Comparison of ENCODE assay signal across 20 cellular contexts in genomic region chr20:48729538-48729937, GRCh38.
DNase-seq lines count a peak whose midpoint lies in the region; ATAC-seq and TF ChIP-seq lines count a peak whose summit lies in the region.
"Had no signal": no experiment of that assay in that cellular context is flagged by ENCODE, and none has a peak within 500 bp of the region (broad histone marks: within the 10 kb centered on the region; RNA-seq: fewer than 3 reads in every experiment).

No MANE protein-coding gene starts in this region.

- H2AFZ ChIP-seq in PC-9 = no peak overlapping the region
- H2AFZ ChIP-seq: GM23248 had no signal

- TF ChIP-seq CTCF in endodermal cell (conservative IDR thresholded peaks at IDR 0.05) (no peak), PC-9 (conservative IDR thresholded peaks at IDR 0.05) (no peak)

- H3K27me3 ChIP-seq in endodermal cell (ENCODE audit: control insufficient read depth, insufficient read depth, low read length, poor library complexity, severe bottlenecking) (no peaks in the 10 kb centered on the region), PC-9 (ENCODE audit: insufficient read depth, low read depth) (no peaks in the 10 kb centered on the region)
- H3K27me3 ChIP-seq: colonic mucosa, right atrium auricular region, stomach had no signal

- DNase-seq in activated naive CD4-positive, alpha-beta T cell treated with anti-CD3 and anti-CD28 coated beads for 36 hours = no peak
- no peak for DNase-seq in activated naive CD4-positive, alpha-beta T cell treated with anti-CD3 and anti-CD28 coated beads, Interleukin-2, amount 50 U/mL, for 16 hours
- no peak for DNase-seq in activated CD8-positive, alpha-beta T cell treated with anti-CD3 and anti-CD28 coated beads, Interleukin-2, amount 10 ng/mL, durations not matched to agents 7 days and 5 days
- no peak for DNase-seq in endodermal cell
- DNase-seq in substantia nigra (lab: John Stamatoyannopoulos, UW) = peak in 1 of 49 donors; percentile 29
- DNase-seq in HT-29 (ENCODE audit: low spot score) = no peak
- DNase-seq in COR-L47 (lab: John Stamatoyannopoulos, UW) = no peak
- no peak for DNase-seq in PC-9
- DNase-seq: ACHN; activated CD4-positive, alpha-beta T cell treated with anti-CD3 and anti-CD28 coated beads, Interleukin-2, amount 50 U/mL, for 48 hours; colonic mucosa; foreskin keratinocyte; GM23248; left colon; NCI-H1694; NCI-H345; occipital lobe; stimulated activated CD4-positive, alpha-beta T cell treated with anti-CD3 and anti-CD28 coated beads, Interleukin-15, amount 100 ng/mL, for 24 hours; stomach had no signal

- H3K4me1 ChIP-seq in endodermal cell (ENCODE audit: control insufficient read depth, insufficient read depth, low read length) (no peaks in the 10 kb centered on the region), PC-9 (replicated peaks; ENCODE audit: insufficient read depth) (peaks cover 12% of the 10 kb centered on the region; the same call in 1 of the 2 replicates)
- H3K4me1 ChIP-seq: colonic mucosa, foreskin keratinocyte, right atrium auricular region had no signal

- peaks cover 2% of the 10 kb centered on the region for H3K36me3 Mint-ChIP-seq in activated naive CD4-positive, alpha-beta T cell treated with anti-CD3 and anti-CD28 coated beads for 36 hours (ENCODE audit: low read depth)
- peaks cover 88% of the 10 kb centered on the region for H3K36me3 Mint-ChIP-seq in activated CD8-positive, alpha-beta T cell treated with anti-CD3 and anti-CD28 coated beads, Interleukin-2, amount 10 ng/mL, durations not matched to agents 7 days and 5 days (ENCODE audit: low read depth)
- peaks cover 74% of the 10 kb centered on the region for H3K36me3 Mint-ChIP-seq in endodermal cell (ENCODE audit: low read depth)

- H3K9me2 ChIP-seq in PC-9 (ENCODE audit: insufficient read depth) = no peaks in the 10 kb centered on the region

- no peak for ATAC-seq in activated CD8-positive, alpha-beta T cell treated with anti-CD3 and anti-CD28 coated beads, Interleukin-2, amount 10 ng/mL, durations not matched to agents 7 days and 5 days
- ATAC-seq: foreskin keratinocyte, left colon had no signal

- 98 to 100% methylated on average over 5 to 6 of the region's 6 CpGs for WGBS in endodermal cell (ENCODE audit: insufficient coverage in 1 of 2, insufficient read length in 1 of 2), 2 experiments

- no peaks in the 10 kb centered on the region for H3F3A ChIP-seq in PC-9 (ENCODE audit: insufficient read depth, low read depth)

- H3K9me3 ChIP-seq in endodermal cell (ENCODE audit: control insufficient read depth, low read length) = no peaks in the 10 kb centered on the region
- H3K9me3 ChIP-seq in PC-9 (ENCODE audit: insufficient read depth, low read depth) = no peaks in the 10 kb centered on the region
- H3K9me3 ChIP-seq: colonic mucosa, right atrium auricular region, stomach had no signal

- H4K20me1 ChIP-seq in PC-9 (ENCODE audit: insufficient read depth) = no peaks in the 10 kb centered on the region

- no peak overlapping the region for H3K4me2 ChIP-seq in PC-9

- H3K36me3 ChIP-seq in endodermal cell (ENCODE audit: control insufficient read depth, insufficient read depth, low read length) (peaks cover 84% of the 10 kb centered on the region), PC-9 (ENCODE audit: low read depth) (no peaks in the 10 kb centered on the region)
- H3K36me3 ChIP-seq: colonic mucosa, right atrium auricular region had no signal

- H3K4me3 ChIP-seq in endodermal cell (ENCODE audit: low read length) (no peak overlapping the region), PC-9 (no peak overlapping the region)
- H3K4me3 ChIP-seq: colonic mucosa, GM23248, right atrium auricular region, stomach had no signal

- H3K9ac ChIP-seq in endodermal cell (ENCODE audit: extremely low read depth, low read length, poor library complexity, severe bottlenecking) = no peak overlapping the region
- H3K9ac ChIP-seq: GM23248 had no signal

- no peaks in the 10 kb centered on the region for H3K9me3 Mint-ChIP-seq in activated naive CD4-positive, alpha-beta T cell treated with anti-CD3 and anti-CD28 coated beads for 36 hours
- H3K9me3 Mint-ChIP-seq in activated CD8-positive, alpha-beta T cell treated with anti-CD3 and anti-CD28 coated beads, Interleukin-2, amount 10 ng/mL, durations not matched to agents 7 days and 5 days (ENCODE audit: insufficient read depth) = no peaks in the 10 kb centered on the region
- no peaks in the 10 kb centered on the region for H3K9me3 Mint-ChIP-seq in endodermal cell

- intact Hi-C loops in activated naive CD4-positive, alpha-beta T cell treated with anti-CD3 and anti-CD28 coated beads for 36 hours (cut with micrococcal nuclease) = no loop called here
- intact Hi-C loops in PC-9 (cut with micrococcal nuclease; ENCODE audit: unreplicated experiment) = no loop called here

- H3K27me3 Mint-ChIP-seq in activated naive CD4-positive, alpha-beta T cell treated with anti-CD3 and anti-CD28 coated beads for 36 hours (ENCODE audit: low read depth) = no peaks in the 10 kb centered on the region
- no peaks in the 10 kb centered on the region for H3K27me3 Mint-ChIP-seq in activated CD8-positive, alpha-beta T cell treated with anti-CD3 and anti-CD28 coated beads, Interleukin-2, amount 10 ng/mL, durations not matched to agents 7 days and 5 days (ENCODE audit: low read depth)
- H3K27me3 Mint-ChIP-seq in endodermal cell (ENCODE audit: insufficient read depth) = no peaks in the 10 kb centered on the region

- POLR2A ChIA-PET in activated CD8-positive, alpha-beta T cell treated with anti-CD3 and anti-CD28 coated beads, Interleukin-2, amount 10 ng/mL, durations not matched to agents 7 days and 5 days (lab: Charles Lee) = no interaction called here
- POLR2A ChIA-PET in PC-9 (lab: Charles Lee; ENCODE audit: unreplicated experiment) = no interaction called here

- BruUV-seq in PC-9 (replicated peaks; lab: Mats Ljungman, UMichigan) = no TSS peak

- H3K27ac ChIP-seq in endodermal cell (ENCODE audit: low read depth, low read length) (no peak overlapping the region), substantia nigra (ENCODE audit: low read depth, low read length, poor library complexity, severe bottlenecking) (peak overlapping the region; percentile 96), PC-9 (no peak overlapping the region)
- H3K27ac ChIP-seq: colonic mucosa, foreskin keratinocyte, GM23248, right atrium auricular region had no signal

- H3K4me1 Mint-ChIP-seq in activated naive CD4-positive, alpha-beta T cell treated with anti-CD3 and anti-CD28 coated beads for 36 hours (ENCODE audit: low read depth) = peaks cover 10% of the 10 kb centered on the region
- H3K4me1 Mint-ChIP-seq in activated CD8-positive, alpha-beta T cell treated with anti-CD3 and anti-CD28 coated beads, Interleukin-2, amount 10 ng/mL, durations not matched to agents 7 days and 5 days (ENCODE audit: low read depth) = peaks cover 78% of the 10 kb centered on the region
- H3K4me1 Mint-ChIP-seq in endodermal cell = peaks cover 10% of the 10 kb centered on the region

- H3K27ac Mint-ChIP-seq in activated naive CD4-positive, alpha-beta T cell treated with anti-CD3 and anti-CD28 coated beads for 36 hours = peak overlapping the region; percentile 47
- peak overlapping the region; percentile 44 for H3K27ac Mint-ChIP-seq in activated CD8-positive, alpha-beta T cell treated with anti-CD3 and anti-CD28 coated beads, Interleukin-2, amount 10 ng/mL, durations not matched to agents 7 days and 5 days
- peak overlapping the region; percentile 13 for H3K27ac Mint-ChIP-seq in endodermal cell

- no peak overlapping the region for H3K4me3 Mint-ChIP-seq in activated naive CD4-positive, alpha-beta T cell treated with anti-CD3 and anti-CD28 coated beads for 36 hours
- no peak overlapping the region for H3K4me3 Mint-ChIP-seq in activated CD8-positive, alpha-beta T cell treated with anti-CD3 and anti-CD28 coated beads, Interleukin-2, amount 10 ng/mL, durations not matched to agents 7 days and 5 days
- H3K4me3 Mint-ChIP-seq in endodermal cell = no peak overlapping the region

- H3K79me2 ChIP-seq in PC-9 (ENCODE audit: low read depth) = no peaks in the 10 kb centered on the region

- CTCF ChIA-PET in activated naive CD4-positive, alpha-beta T cell treated with anti-CD3 and anti-CD28 coated beads for 36 hours (lab: Charles Lee) = interaction anchor here (0.7 kb wide), 1 partner anchor 175 kb away, joined by 3 read pairs; no protein-coding TSS in a partner anchor
- CTCF ChIA-PET in activated CD8-positive, alpha-beta T cell treated with anti-CD3 and anti-CD28 coated beads, Interleukin-2, amount 10 ng/mL, durations not matched to agents 7 days and 5 days (lab: Charles Lee) = no interaction called here
- CTCF ChIA-PET in PC-9 (lab: Charles Lee) = no interaction called here
